Comparison of ENCODE assay signal across 13 cellular contexts in the genomic region with DNA sequence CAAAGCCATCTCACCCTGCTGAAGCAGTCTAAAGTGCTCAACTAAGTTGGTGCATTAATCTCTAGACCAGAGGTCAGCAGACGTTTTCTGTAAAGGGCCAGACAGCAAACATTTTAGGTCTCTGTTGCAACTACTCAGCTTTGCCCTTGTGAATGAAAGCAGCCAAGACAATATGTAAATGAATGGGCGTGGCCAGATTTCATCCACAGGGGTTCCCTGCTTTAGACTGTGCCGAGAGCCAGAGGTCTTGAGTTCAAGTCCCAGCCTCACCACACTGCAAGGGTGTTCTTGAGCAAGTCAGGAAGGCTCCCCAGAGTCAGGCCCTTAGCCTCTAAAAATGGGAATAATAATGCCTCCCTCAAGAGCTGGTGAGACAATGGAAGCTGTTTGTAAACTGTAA.
"Had no signal": no experiment of that assay in that cellular context is flagged by ENCODE, and none has a peak within 500 bp of the region (broad histone marks: within the 10 kb centered on the region; RNA-seq: fewer than 3 reads in every experiment).

No MANE protein-coding gene starts in this region.

- H3K27me3 ChIP-seq: brain microvascular endothelial cell, neural progenitor cell, stomach had no signal

- H3K27ac ChIP-seq: brain microvascular endothelial cell, coronary artery, neural progenitor cell, psoas muscle, stomach had no signal

- H3K4me3 ChIP-seq: coronary artery, neural progenitor cell, psoas muscle, stomach had no signal

- H3K36me3 ChIP-seq: brain microvascular endothelial cell, neural progenitor cell, stomach had no signal

- H2AFZ ChIP-seq: neural progenitor cell had no signal

- H3K4me1 ChIP-seq: psoas muscle had no signal

- DNase-seq: activated CD4-positive, alpha-beta T cell treated with anti-CD3 and anti-CD28 coated beads, Interleukin-2, amount 10 ng/mL, durations not matched to agents 24 days and 14 days; activated CD8-positive, alpha-beta T cell treated with anti-CD3 and anti-CD28 coated beads, Interleukin-2, amount 10 ng/mL, durations not matched to agents 7 days and 5 days; activated naive CD4-positive, alpha-beta T cell treated with Interleukin-2 at 50 U/mL for 16 hours; activated T-cell treated with anti-CD3 and anti-CD28 coated beads, Interleukin-2, amount 50 U/mL, for 24 hours; aorta; brain microvascular endothelial cell; psoas muscle; right cardiac atrium; stomach; SW 1271; trophoblast cell had no signal

- H3K9ac ChIP-seq: neural progenitor cell had no signal

- H3K9me3 ChIP-seq: psoas muscle, stomach had no signal
